8 cellular contexts compared by ENCODE assay signal in the genomic region with DNA sequence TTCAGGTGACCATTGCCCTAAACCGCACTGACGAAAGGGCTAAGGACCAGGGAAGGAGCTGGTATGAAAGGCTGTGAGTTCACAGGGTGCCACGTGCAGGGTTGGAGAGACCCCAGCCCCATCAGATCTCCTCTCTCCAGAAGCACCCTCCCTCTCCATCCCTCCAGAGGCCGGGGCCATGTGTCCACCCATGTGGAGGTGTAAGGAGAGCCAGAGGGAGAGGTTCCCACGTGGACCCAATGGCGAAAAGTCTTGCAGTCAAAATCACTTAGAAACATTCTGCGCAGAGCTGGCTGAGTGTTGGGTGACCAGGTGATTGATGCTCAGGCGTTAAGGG.
DNase-seq lines count a peak whose midpoint lies in the region; ATAC-seq and TF ChIP-seq lines count a peak whose summit lies in the region.

No MANE protein-coding gene starts in this region.

- H3K4me1 ChIP-seq in lung (ENCODE audit: control insufficient read depth in 2 of 2, insufficient read depth in 2 of 2, low read length in 2 of 2) (peaks cover 0 to 3% of the 10 kb centered on the region in 2 donors), upper lobe of right lung (no peaks in the 10 kb centered on the region)

- H3K4me3 ChIP-seq in brain microvascular endothelial cell (ENCODE audit: low read depth, low read length) (peak overlapping the region; percentile 53), lung (peak overlapping the region; percentile 46), upper lobe of right lung (peak overlapping the region; percentile 69)

- CTCF ChIA-PET in activated naive CD4-positive, alpha-beta T cell treated with anti-CD3 and anti-CD28 coated beads, Interleukin-2, amount 10 ng/mL, durations not matched to agents 7 days and 5 days (lab: Charles Lee) = no interaction called here

- ATAC-seq in lung (ENCODE audit: insufficient read depth, low FRiP score) (no peak), upper lobe of right lung (no peak), HG03460 (IDR thresholded peaks at IDR 0.05; ENCODE audit: unreplicated experiment) (no peak)

- no peak overlapping the region for H3K27ac Mint-ChIP-seq in activated naive CD4-positive, alpha-beta T cell treated with anti-CD3 and anti-CD28 coated beads, Interleukin-2, amount 10 ng/mL, durations not matched to agents 7 days and 5 days

- H3K9me3 ChIP-seq in lung (ENCODE audit: control insufficient read depth in 2 of 2, insufficient read depth in 1 of 2, low read length in 1 of 2) (no peaks in the 10 kb centered on the region), upper lobe of right lung (no peaks in the 10 kb centered on the region)

- H3K36me3 Mint-ChIP-seq in activated naive CD4-positive, alpha-beta T cell treated with anti-CD3 and anti-CD28 coated beads, Interleukin-2, amount 10 ng/mL, durations not matched to agents 7 days and 5 days = no peaks in the 10 kb centered on the region

- intact Hi-C loops in upper lobe of right lung (cut with DNase I) = no loop called here

- H3K4me1 Mint-ChIP-seq in activated naive CD4-positive, alpha-beta T cell treated with anti-CD3 and anti-CD28 coated beads, Interleukin-2, amount 10 ng/mL, durations not matched to agents 7 days and 5 days = peaks cover 13% of the 10 kb centered on the region

- no peaks in the 10 kb centered on the region for H3K27me3 ChIP-seq in brain microvascular endothelial cell (replicated peaks)
- H3K27me3 ChIP-seq in lung (ENCODE audit: control insufficient read depth, insufficient read depth) = no peaks in the 10 kb centered on the region
- H3K27me3 ChIP-seq in upper lobe of right lung = no peaks in the 10 kb centered on the region

- TF ChIP-seq CTCF in brain microvascular endothelial cell (IDR thresholded peaks at IDR 0.05; ENCODE audit: low read depth, low read length, missing control alignments) = no peak
- TF ChIP-seq CTCF in lung (IDR thresholded peaks at IDR 0.05; ENCODE audit: control extremely low read depth, extremely low read depth) = no peak
- TF ChIP-seq CTCF in upper lobe of right lung (IDR thresholded peaks at IDR 0.05) = no peak

- H3K9me3 Mint-ChIP-seq in activated naive CD4-positive, alpha-beta T cell treated with anti-CD3 and anti-CD28 coated beads, Interleukin-2, amount 10 ng/mL, durations not matched to agents 7 days and 5 days = no peaks in the 10 kb centered on the region

- no peak for DNase-seq in activated naive CD4-positive, alpha-beta T cell treated with anti-CD3 and anti-CD28 coated beads, Interleukin-2, amount 10 ng/mL, durations not matched to agents 7 days and 5 days
- DNase-seq in activated naive CD4-positive, alpha-beta T cell treated with anti-CD3 and anti-CD28 coated beads, Interleukin-2, amount 50 U/mL, for 16 hours = no peak
- DNase-seq in brain microvascular endothelial cell = no peak
- DNase-seq in lung (ENCODE audit: low spot score) = no peak
- DNase-seq in upper lobe of right lung = no peak
- no peak for DNase-seq in NK-92 (lab: John Stamatoyannopoulos, UW; ENCODE audit: unreplicated experiment)
- DNase-seq in NCI-H1694 treated with DMSO at 0.1 percent for 48 hours (lab: John Stamatoyannopoulos, UW) = no peak

- peaks cover 39% of the 10 kb centered on the region for H3K27me3 Mint-ChIP-seq in activated naive CD4-positive, alpha-beta T cell treated with anti-CD3 and anti-CD28 coated beads, Interleukin-2, amount 10 ng/mL, durations not matched to agents 7 days and 5 days

- H3K27ac ChIP-seq in brain microvascular endothelial cell (peak overlapping the region; percentile 3), lung (ENCODE audit: low read depth in 1 of 2, low read length in 1 of 2) (peak overlapping the region; percentile 43 to 87), upper lobe of right lung (peak overlapping the region; percentile 67)

- H3K4me3 Mint-ChIP-seq in activated naive CD4-positive, alpha-beta T cell treated with anti-CD3 and anti-CD28 coated beads, Interleukin-2, amount 10 ng/mL, durations not matched to agents 7 days and 5 days = peak overlapping the region; percentile 33

- H3K36me3 ChIP-seq in brain microvascular endothelial cell (replicated peaks) = no peaks in the 10 kb centered on the region
- H3K36me3 ChIP-seq in lung (ENCODE audit: control insufficient read depth in 2 of 2, insufficient read depth in 2 of 2, low read length in 2 of 2) = no peaks in the 10 kb centered on the region
- H3K36me3 ChIP-seq in upper lobe of right lung = no peaks in the 10 kb centered on the region

- WGBS in lung, 2 donors = 27 to 38% methylated on average over 8 of the region's 8 CpGs

- in situ Hi-C loops in brain microvascular endothelial cell (cut with HindIII; ENCODE audit: low pct_ligation_motif_present, low sequenced_read_pairs) = no loop called here

Comparison
In these comparisons a context has a peak if more than half of its experiments do, and no peak if none do; other contexts are left out.
1. H3K27ac ChIP-seq: peak in every context shown above with its lines; median percentile 67 in upper lobe of right lung; 65 in lung; 3 in brain microvascular endothelial cell.